ENCODE assay signal across 8 cellular contexts in the genomic region with DNA sequence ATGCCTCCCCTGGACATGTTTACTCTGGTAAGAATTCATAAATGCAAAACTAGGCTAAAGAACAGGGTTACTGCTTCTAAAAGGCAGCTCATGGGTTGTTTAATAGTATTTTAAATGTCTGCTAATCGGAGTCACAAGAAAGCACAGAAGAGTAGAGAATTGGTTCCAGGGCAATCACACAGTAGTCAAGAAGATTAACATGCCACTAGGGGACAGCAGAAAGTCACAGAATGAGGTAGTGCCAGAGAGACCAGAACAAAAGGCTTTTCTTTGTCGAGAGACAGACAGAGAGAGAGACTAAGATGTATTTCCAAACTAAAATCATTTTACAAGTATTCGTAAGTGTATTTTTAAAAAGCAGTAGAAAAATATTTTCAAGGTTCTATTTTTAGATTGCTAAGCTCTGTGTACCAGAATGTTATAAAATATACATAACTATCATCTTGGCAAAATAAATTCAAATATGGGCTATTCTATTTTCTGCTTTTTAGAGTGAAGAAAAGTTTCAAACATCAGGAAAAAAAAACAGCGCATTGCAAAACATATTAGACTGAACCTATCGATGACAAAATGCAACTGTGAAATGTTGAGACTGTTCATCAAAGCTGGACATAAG.
A peak's percentile ranks its signal among the peaks of the same experiment; 100 is the strongest.
DNase-seq lines count a peak whose midpoint lies in the region; ATAC-seq, FAIRE-seq and TF ChIP-seq lines count a peak whose summit lies in the region.

No MANE protein-coding gene starts in this region.

- DNase-seq in DMS79 (lab: John Stamatoyannopoulos, UW) (peak; percentile 0), HuH-7.5 (ENCODE audit: low spot score) (peak; percentile 11), NT2/D1 (ENCODE audit: low read depth, low spot score) (peak; percentile 48), bronchial epithelial cell (ENCODE audit: low read depth) (peak; percentile 63), kidney epithelial cell (ENCODE audit: low read depth) (peak; percentile 50), tibial artery (no peak), KG1 (lab: John Stamatoyannopoulos, UW) (no peak)

- H3K27ac ChIP-seq in tibial artery, result peak overlapping the region in 1 of 2 donors; percentile 4

- no peak overlapping the region for H3K9ac ChIP-seq in NT2/D1 (ENCODE audit: insufficient read length, low read depth)

- H3K4me1 ChIP-seq in NT2/D1 (ENCODE audit: insufficient read depth, insufficient read length), result no peaks in the 10 kb centered on the region
- H3K4me1 ChIP-seq in tibial artery, result peaks cover 0 to 30% (median 5%) of the 10 kb centered on the region in 4 donors

- TF ChIP-seq CTCF in bronchial epithelial cell (IDR thresholded peaks at IDR 0.05; ENCODE audit: insufficient read depth, low read length, severe bottlenecking), result peak; percentile 72
- peak; percentile 86 for TF ChIP-seq CTCF in kidney epithelial cell (IDR thresholded peaks at IDR 0.05; ENCODE audit: insufficient read depth, low read length, poor library complexity, severe bottlenecking)
- TF ChIP-seq CTCF in tibial artery (IDR thresholded peaks at IDR 0.05), result peak; percentile 64 to 75

- intact Hi-C loops in tibial artery (cut with DNase I; ENCODE audit: low total_unique reads), result loop anchor here (10.0 kb wide), 1 partner anchor 374 kb away; no protein-coding TSS in a partner anchor

- ATAC-seq in GM21381 (IDR thresholded peaks at IDR 0.05; ENCODE audit: unreplicated experiment), result peak; percentile 77

- H3K27me3 ChIP-seq in NT2/D1 (ENCODE audit: insufficient read depth, insufficient read length) (no peaks in the 10 kb centered on the region), bronchial epithelial cell (ENCODE audit: control insufficient read depth, insufficient read depth, low read length) (no peaks in the 10 kb centered on the region), kidney epithelial cell (ENCODE audit: control insufficient read depth, insufficient read depth, low read length) (no peaks in the 10 kb centered on the region), tibial artery (no peaks in the 10 kb centered on the region)

- H3K36me3 ChIP-seq in NT2/D1 (ENCODE audit: insufficient read depth, insufficient read length, low read length) (no peaks in the 10 kb centered on the region), bronchial epithelial cell (ENCODE audit: control insufficient read depth, insufficient read depth, low read length) (no peaks in the 10 kb centered on the region), kidney epithelial cell (ENCODE audit: control insufficient read depth, insufficient read depth, low read length) (no peaks in the 10 kb centered on the region), tibial artery (no peaks in the 10 kb centered on the region)

- H3K4me3 ChIP-seq in NT2/D1 (ENCODE audit: insufficient read length, low read depth) (no peak overlapping the region), bronchial epithelial cell (ENCODE audit: low read depth, low read length) (no peak overlapping the region), kidney epithelial cell (ENCODE audit: low read depth, low read length) (no peak overlapping the region), tibial artery (no peak overlapping the region)

- no peak for FAIRE-seq in bronchial epithelial cell (lab: Jason Lieb, UNC)

- H3K9me3 ChIP-seq in NT2/D1 (ENCODE audit: insufficient read depth, low read length), result no peaks in the 10 kb centered on the region
- H3K9me3 ChIP-seq in tibial artery, result no peaks in the 10 kb centered on the region

Comparison
In these comparisons a context has a peak if more than half of its experiments do, and no peak if none do; other contexts are left out.
1. DNase-seq: peak in DMS79 (single experiment), HuH-7.5 (single experiment), NT2/D1 (single experiment), bronchial epithelial cell (single experiment) and kidney epithelial cell (single experiment); none in tibial artery (0 of 2) and KG1 (single experiment).
2. Peak in every context shown above with its lines, with median percentiles within 50 percentile points of each other: CTCF ChIP-seq.